Comparison of ENCODE assay signal across 9 cellular contexts in genomic region chr1:233394860-233395717, GRCh38.
DNase-seq lines count a peak whose midpoint lies in the region; ATAC-seq and FAIRE-seq lines count a peak whose summit lies in the region.
"Had no signal": no experiment of that assay in that cellular context is flagged by ENCODE, and none has a peak within 500 bp of the region (broad histone marks: within the 10 kb centered on the region; RNA-seq: fewer than 3 reads in every experiment).

No MANE protein-coding gene starts in this region.

- ATAC-seq in GM21786 (IDR thresholded peaks at IDR 0.05; ENCODE audit: unreplicated experiment) = peak; percentile 60

- WGBS in mesenchymal stem cell = 72% methylated on average over 12 of the region's 13 CpGs

- H3K36me3 ChIP-seq in mesenchymal stem cell (ENCODE audit: control insufficient read depth in 1 of 2, insufficient read depth in 2 of 2, low read depth in 1 of 2, low read length in 2 of 2) = no peaks in the 10 kb centered on the region
- H3K36me3 ChIP-seq: BLaER1 treated with 17β-estradiol and CSF1 and Interleukin-3, amounts not matched to agents 10 nM and 100 nM had no signal

- no peak overlapping the region for H2BK120ac ChIP-seq in mesenchymal stem cell (ENCODE audit: low read depth, low read length)

- no peak overlapping the region for H3K4ac ChIP-seq in mesenchymal stem cell (ENCODE audit: low read depth in 1 of 2, low read length in 2 of 2)

- no peak overlapping the region for H3K14ac ChIP-seq in mesenchymal stem cell (ENCODE audit: low read length in 2 of 2)

- in situ Hi-C loops in SK-MEL-5 (cut with HindIII; ENCODE audit: low pct_unique_long_range_greater_than_20kb, low sequenced_read_pairs) = no loop called here

- no peak overlapping the region for H2AFZ ChIP-seq in mesenchymal stem cell (ENCODE audit: low read depth, low read length)

- FAIRE-seq in endometrium (lab: Jason Lieb, UNC) = peak; percentile 89

- H3K4me1 ChIP-seq in mesenchymal stem cell (ENCODE audit: control insufficient read depth, insufficient read depth, low read depth, low read length) = no peaks in the 10 kb centered on the region

- no peak overlapping the region for H3K27ac ChIP-seq in mesenchymal stem cell (ENCODE audit: low read length, poor library complexity, severe bottlenecking)
- H3K27ac ChIP-seq: BLaER1 treated with 17β-estradiol and CSF1 and Interleukin-3, amounts not matched to agents 10 nM and 100 nM had no signal

- no peak overlapping the region for H3K4me2 ChIP-seq in mesenchymal stem cell (ENCODE audit: low read length, poor library complexity, severe bottlenecking)
- H3K4me2 ChIP-seq: BLaER1 treated with 17β-estradiol and CSF1 and Interleukin-3, amounts not matched to agents 10 nM and 100 nM had no signal

- H2AK5ac ChIP-seq in mesenchymal stem cell (ENCODE audit: low read length, severe bottlenecking) = no peak overlapping the region

- H3K4me3 ChIP-seq in mesenchymal stem cell (ENCODE audit: insufficient read depth in 1 of 2, low read depth in 1 of 2, low read length in 2 of 2) = no peak overlapping the region
- H3K4me3 ChIP-seq: BLaER1 treated with 17β-estradiol and CSF1 and Interleukin-3, amounts not matched to agents 10 nM and 100 nM had no signal

- H2BK5ac ChIP-seq in mesenchymal stem cell (ENCODE audit: low read depth, low read length, poor library complexity, severe bottlenecking) = no peak overlapping the region

- no peak overlapping the region for H4K8ac ChIP-seq in mesenchymal stem cell (ENCODE audit: low read length)

- H4K91ac ChIP-seq in mesenchymal stem cell (ENCODE audit: low read length) = no peak overlapping the region

- no peaks in the 10 kb centered on the region for H3K79me1 ChIP-seq in mesenchymal stem cell (replicated peaks; ENCODE audit: low read length, poor library complexity, severe bottlenecking)

- H3K18ac ChIP-seq in mesenchymal stem cell (ENCODE audit: low read depth in 1 of 2, low read length in 2 of 2) = no peak overlapping the region

- DNase-seq in NOMO-1 (lab: John Stamatoyannopoulos, UW; ENCODE audit: unreplicated experiment in 2 of 2) = peak; percentile 2 to 38
- DNase-seq in NOMO-1 treated with dmso at 0.1 percent for 144 hours (lab: John Stamatoyannopoulos, UW; ENCODE audit: unreplicated experiment) = no peak
- peak; percentile 31 for DNase-seq in NCI-H1048 (lab: John Stamatoyannopoulos, UW)
- DNase-seq in SK-MEL-5 (ENCODE audit: low read depth, low spot score) = peak; percentile 73
- peak; percentile 52 for DNase-seq in mesenchymal stem cell
- no peak for DNase-seq in occipital lobe (lab: John Stamatoyannopoulos, UW)

- H2BK12ac ChIP-seq in mesenchymal stem cell (ENCODE audit: low read length in 2 of 2) = no peak overlapping the region

- H3K9ac ChIP-seq in mesenchymal stem cell (ENCODE audit: low read length) = no peak overlapping the region
- H3K9ac ChIP-seq: BLaER1 treated with 17β-estradiol and CSF1 and Interleukin-3, amounts not matched to agents 10 nM and 100 nM had no signal

- H2BK15ac ChIP-seq in mesenchymal stem cell (ENCODE audit: low read depth, poor library complexity, severe bottlenecking) = no peak overlapping the region

- peaks cover 11 to 20% of the 10 kb centered on the region in 2 experiments for H3K27me3 ChIP-seq in mesenchymal stem cell (ENCODE audit: control insufficient read depth in 1 of 2, insufficient read depth in 1 of 2, low read length in 2 of 2)
- H3K27me3 ChIP-seq: BLaER1 treated with 17β-estradiol and CSF1 and Interleukin-3, amounts not matched to agents 10 nM and 100 nM had no signal

- no peaks in the 10 kb centered on the region for H3K9me3 ChIP-seq in mesenchymal stem cell (ENCODE audit: control insufficient read depth, low read length)
- H3K9me3 ChIP-seq: BLaER1 treated with 17β-estradiol and CSF1 and Interleukin-3, amounts not matched to agents 10 nM and 100 nM had no signal

- no peak overlapping the region for H3K23ac ChIP-seq in mesenchymal stem cell (ENCODE audit: low read length in 2 of 2)

Comparison
In these comparisons a context has a peak if more than half of its experiments do, and no peak if none do; other contexts are left out.
1. DNase-seq: peak in NOMO-1 (2 of 2), NCI-H1048 (single experiment), SK-MEL-5 (single experiment) and mesenchymal stem cell (single experiment); none in NOMO-1 treated with dmso at 0.1 percent for 144 hours (single experiment) and occipital lobe (single experiment).